ENCODE assay signal across 28 cellular contexts in the genomic region with DNA sequence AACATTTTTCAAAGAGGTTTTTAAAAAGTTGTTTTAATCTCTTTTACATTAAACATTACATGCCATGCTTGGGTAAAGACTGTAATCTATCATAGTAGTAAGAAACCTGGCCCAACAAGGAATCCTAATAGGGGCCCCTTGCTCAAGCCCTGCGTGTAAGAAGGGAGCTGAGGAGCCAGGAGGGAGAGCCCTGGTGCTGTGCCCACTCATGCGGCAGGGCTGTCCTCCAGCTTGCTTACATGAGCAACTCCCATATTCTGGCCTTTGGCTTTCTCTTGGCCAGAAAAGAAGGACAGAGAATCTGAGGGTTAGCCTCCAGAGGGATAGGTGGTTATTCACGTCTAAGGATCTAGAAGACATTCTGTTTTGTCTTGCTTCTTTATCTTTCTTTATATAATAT. TPM values are rescaled to one million over a fixed set of nuclear protein-coding genes. Genes with fewer than 3 reads are reported as not detected.
"Had no signal": no experiment of that assay in that cellular context is flagged by ENCODE, and none has a peak within 500 bp of the region (broad histone marks: within the 10 kb centered on the region; RNA-seq: fewer than 3 reads in every experiment).

No MANE protein-coding gene starts in this region.

- H3K4me3 Mint-ChIP-seq: activated B cell treated with CpG ODN at 0.5 μM for 24 hours; activated CD4-positive, alpha-beta memory T cell treated with anti-CD3 and anti-CD28 coated beads for 36 hours; activated naive CD4-positive, alpha-beta T cell treated with anti-CD3 and anti-CD28 coated beads for 36 hours; activated T-cell treated with anti-CD3 and anti-CD28 coated beads, Interleukin-2, amount 50 U/mL, for 4 hours; activated T-helper 1 cell treated with anti-CD3 and anti-CD28 coated beads, Interleukin-12 subunit alpha, Interleukin-12 subunit beta, Interleukin-2, Interleukin-4 antibody, amounts not matched to agents 30 ng/mL and 10 ng/mL and 1 ng/mL, durations not matched to agents 14 hours and 24 hours and 36 hours had no signal

- DNase-seq: activated B cell treated with CpG ODN at 0.5 μM for 24 hours; activated CD4-positive, alpha-beta memory T cell treated with anti-CD3 and anti-CD28 coated beads for 36 hours; activated CD4-positive, alpha-beta T cell treated with anti-CD3 and anti-CD28 coated beads for 4 hours; activated CD4-positive, alpha-beta T cell treated with anti-CD3 and anti-CD28 coated beads, Interleukin-2, amount 50 U/mL, for 1 hour; activated CD4-positive, CD25-positive, alpha-beta regulatory T cell treated with anti-CD3 and anti-CD28 coated beads, Interleukin-2, amount 50 U/mL, for 72 hours; activated CD8-positive, alpha-beta memory T cell treated with anti-CD3 and anti-CD28 coated beads, Interleukin-2, amount 50 U/mL, for 4 hours; activated gamma-delta T cell treated with Interleukin-2 at 50 U/mL for 16 hours; activated naive CD4-positive, alpha-beta T cell treated with anti-CD3 and anti-CD28 coated beads for 36 hours; activated T-cell treated with anti-CD3 and anti-CD28 coated beads for 4 hours; activated T-cell treated with anti-CD3 and anti-CD28 coated beads, Interleukin-2, amount 50 U/mL, for 4 hours; adrenal gland; body of pancreas; Kasumi-1; MM.1S; SIG-M5; SW 1271; T-helper 1 cell; T-helper 2 cell; T-helper 9 cell had no signal

- H3K4me1 ChIP-seq: adrenal gland, breast epithelium had no signal

- H3K36me3 Mint-ChIP-seq: activated CD4-positive, alpha-beta memory T cell treated with anti-CD3 and anti-CD28 coated beads for 36 hours; activated naive CD4-positive, alpha-beta T cell treated with anti-CD3 and anti-CD28 coated beads, Interleukin-2, amount 50 U/mL, for 72 hours had no signal

- H3K4me3 ChIP-seq: adrenal gland, body of pancreas, breast epithelium had no signal

- H3K9me3 Mint-ChIP-seq: activated B cell treated with CpG ODN at 0.5 μM for 24 hours; activated CD4-positive, alpha-beta memory T cell treated with anti-CD3 and anti-CD28 coated beads for 36 hours; activated naive CD4-positive, alpha-beta T cell treated with anti-CD3 and anti-CD28 coated beads for 36 hours; activated naive CD4-positive, alpha-beta T cell treated with anti-CD3 and anti-CD28 coated beads, Interleukin-2, amount 50 U/mL, for 72 hours; activated T-helper 1 cell treated with anti-CD3 and anti-CD28 coated beads, Interleukin-12 subunit alpha, Interleukin-12 subunit beta, Interleukin-2, Interleukin-4 antibody, amounts not matched to agents 30 ng/mL and 10 ng/mL and 1 ng/mL, durations not matched to agents 14 hours and 24 hours and 36 hours had no signal

- H3K4me1 Mint-ChIP-seq: activated B cell treated with CpG ODN at 0.5 μM for 24 hours had no signal

- H3K9me3 ChIP-seq: adrenal gland, body of pancreas, breast epithelium had no signal

- H3K27me3 Mint-ChIP-seq: activated B cell treated with CpG ODN at 0.5 μM for 24 hours had no signal

- ATAC-seq: activated naive CD4-positive, alpha-beta T cell treated with anti-CD3 and anti-CD28 coated beads, Interleukin-2, amount 50 U/mL, for 72 hours; activated T-cell treated with anti-CD3 and anti-CD28 coated beads, Interleukin-2, amount 50 U/mL, for 4 hours; body of pancreas; Panc1; SK-N-SH treated with all-trans-retinoic acid at 6 μM for 48 hours had no signal

- H3K27ac Mint-ChIP-seq: activated B cell treated with CpG ODN at 0.5 μM for 24 hours; activated CD4-positive, alpha-beta memory T cell treated with anti-CD3 and anti-CD28 coated beads for 36 hours; activated naive CD4-positive, alpha-beta T cell treated with anti-CD3 and anti-CD28 coated beads for 36 hours; activated naive CD4-positive, alpha-beta T cell treated with anti-CD3 and anti-CD28 coated beads, Interleukin-2, amount 50 U/mL, for 72 hours; activated T-helper 1 cell treated with anti-CD3 and anti-CD28 coated beads, Interleukin-12 subunit alpha, Interleukin-12 subunit beta, Interleukin-2, Interleukin-4 antibody, amounts not matched to agents 30 ng/mL and 10 ng/mL and 1 ng/mL, durations not matched to agents 14 hours and 24 hours and 36 hours had no signal

- H3K27ac ChIP-seq: adrenal gland, body of pancreas, breast epithelium, VCaP had no signal

- H3K27me3 ChIP-seq: adrenal gland, breast epithelium had no signal

- H3K36me3 ChIP-seq: adrenal gland, breast epithelium had no signal

RNA-seq across cellular contexts. Expression of a gene that starts 49.8 kb away (rescaled TPM):
- total RNA-seq: activated CD4-positive, alpha-beta memory T cell treated with anti-CD3 and anti-CD28 coated beads for 36 hours; activated naive CD4-positive, alpha-beta T cell treated with anti-CD3 and anti-CD28 coated beads for 36 hours; activated naive CD4-positive, alpha-beta T cell treated with anti-CD3 and anti-CD28 coated beads, Interleukin-2, amount 50 U/mL, for 72 hours; activated T-helper 1 cell treated with anti-CD3 and anti-CD28 coated beads, Interleukin-12 subunit alpha, Interleukin-12 subunit beta, Interleukin-2, Interleukin-4 antibody, amounts not matched to agents 30 ng/mL and 10 ng/mL and 1 ng/mL, durations not matched to agents 14 hours and 24 hours and 36 hours; astrocyte; NCI-H460; SK-MEL-5 had no signal
